9 cellular contexts compared by ENCODE assay signal in genomic region chr18:40935423-40935822, GRCh38.
DNase-seq lines count a peak whose midpoint lies in the region; ATAC-seq and TF ChIP-seq lines count a peak whose summit lies in the region.
"Had no signal": no experiment of that assay in that cellular context is flagged by ENCODE, and none has a peak within 500 bp of the region (broad histone marks: within the 10 kb centered on the region; RNA-seq: fewer than 3 reads in every experiment).

No MANE protein-coding gene starts in this region.

- no peaks in the 10 kb centered on the region for H3K4me1 Mint-ChIP-seq in CD4-positive, alpha-beta T cell (ENCODE audit: low read depth)
- H3K4me1 Mint-ChIP-seq: activated B cell treated with CpG ODN at 0.5 μM for 24 hours had no signal

- H3K4me1 ChIP-seq in DND-41 (ENCODE audit: insufficient read depth, low read length): no peaks in the 10 kb centered on the region
- H3K4me1 ChIP-seq in liver (ENCODE audit: control insufficient read depth in 4 of 4, insufficient read depth in 4 of 4, low read length in 3 of 4): no peaks in the 10 kb centered on the region

- H2AFZ ChIP-seq in DND-41 (ENCODE audit: low read depth, low read length): no peak overlapping the region

- H3K9me3 ChIP-seq in DND-41 (ENCODE audit: insufficient read depth, low read length, severe bottlenecking): no peaks in the 10 kb centered on the region
- no peaks in the 10 kb centered on the region for H3K9me3 ChIP-seq in liver (ENCODE audit: control insufficient read depth in 4 of 4, low read length in 3 of 4)
- no peaks in the 10 kb centered on the region for H3K9me3 ChIP-seq in CD4-positive, alpha-beta T cell (ENCODE audit: control insufficient read depth, low read length)

- DNase-seq in DND-41 (no peak), amniotic epithelial cell (ENCODE audit: low read depth) (peak; percentile 32), NCI-H1417 treated with DMSO at 0.1 percent for 48 hours (lab: John Stamatoyannopoulos, UW) (no peak)
- DNase-seq in stimulated activated CD4-positive, alpha-beta T cell treated with anti-CD3 and anti-CD28 coated beads, Interleukin-15, amount 100 ng/mL, for 24 hours: no peak
- no peak for DNase-seq in CD4-positive, alpha-beta T cell
- DNase-seq: activated B cell treated with CpG ODN at 0.5 μM for 24 hours had no signal

- WGBS in liver: 7% methylated on average over 1 of the region's 1 CpG

- H3K4me3 Mint-ChIP-seq in CD4-positive, alpha-beta T cell: no peak overlapping the region
- H3K4me3 Mint-ChIP-seq: activated B cell treated with CpG ODN at 0.5 μM for 24 hours had no signal

- TF ChIP-seq EP300 in Ishikawa (IDR thresholded peaks at IDR 0.05; ENCODE audit: borderline replicate concordance): no peak

- no peaks in the 10 kb centered on the region for H3K27me3 Mint-ChIP-seq in CD4-positive, alpha-beta T cell
- H3K27me3 Mint-ChIP-seq: activated B cell treated with CpG ODN at 0.5 μM for 24 hours had no signal

- H3K36me3 Mint-ChIP-seq in CD4-positive, alpha-beta T cell (ENCODE audit: low read depth): no peaks in the 10 kb centered on the region

- H3K27me3 ChIP-seq in DND-41 (ENCODE audit: insufficient read depth, low read length, poor library complexity): no peaks in the 10 kb centered on the region
- no peaks in the 10 kb centered on the region for H3K27me3 ChIP-seq in liver (ENCODE audit: control insufficient read depth in 4 of 4, insufficient read depth in 4 of 4, low read length in 3 of 4)
- H3K27me3 ChIP-seq in CD4-positive, alpha-beta T cell (ENCODE audit: control insufficient read depth, insufficient read depth, low read length): no peaks in the 10 kb centered on the region

- no peak overlapping the region for H3K27ac Mint-ChIP-seq in CD4-positive, alpha-beta T cell
- H3K27ac Mint-ChIP-seq: activated B cell treated with CpG ODN at 0.5 μM for 24 hours had no signal

- H3K79me2 ChIP-seq in DND-41 (ENCODE audit: insufficient read depth, low read length): no peaks in the 10 kb centered on the region

- intact Hi-C loops in CD4-positive, alpha-beta T cell (cut with DNase I, micrococcal nuclease): no loop called here

- no peak overlapping the region for H3K4me2 ChIP-seq in DND-41 (ENCODE audit: insufficient read depth, low read length)

- H3K4me3 ChIP-seq in DND-41 (ENCODE audit: low read depth in 1 of 2, low read length in 2 of 2) (no peak overlapping the region), liver (ENCODE audit: low read depth in 1 of 3, low read length in 3 of 3) (no peak overlapping the region)

- no peak overlapping the region for H3K27ac ChIP-seq in DND-41 (ENCODE audit: low read length)
- H3K27ac ChIP-seq in liver (ENCODE audit: low read depth in 1 of 2, low read length in 2 of 2): no peak overlapping the region
- H3K27ac ChIP-seq in CD4-positive, alpha-beta T cell (ENCODE audit: low read depth, low read length): no peak overlapping the region

- H3K9me3 Mint-ChIP-seq in CD4-positive, alpha-beta T cell: peaks cover 11% of the 10 kb centered on the region
- H3K9me3 Mint-ChIP-seq: activated B cell treated with CpG ODN at 0.5 μM for 24 hours had no signal

- H3K36me3 ChIP-seq in DND-41 (ENCODE audit: insufficient read depth, low read length): no peaks in the 10 kb centered on the region
- H3K36me3 ChIP-seq in liver (ENCODE audit: control insufficient read depth in 4 of 4, insufficient read depth in 3 of 4, low read depth in 1 of 4, low read length in 3 of 4): no peaks in the 10 kb centered on the region

- no peaks in the 10 kb centered on the region for H4K20me1 ChIP-seq in DND-41 (ENCODE audit: insufficient read depth, low read length)

- POLR2A ChIA-PET in CD4-positive, alpha-beta T cell (lab: Charles Lee): no interaction called here

- no peak for ATAC-seq in DND-41 (ENCODE audit: insufficient read depth, low read depth)
- no peak for ATAC-seq in CD4-positive, alpha-beta T cell (ENCODE audit: poor library complexity)
- no peak for ATAC-seq in HG02642 (IDR thresholded peaks at IDR 0.05; ENCODE audit: poor library complexity, unreplicated experiment)

- TF ChIP-seq RAD21 in Ishikawa (IDR thresholded peaks at IDR 0.05; ENCODE audit: low read depth): 0 out of 2 replicates have a peak, but pooled peaks have one; percentile 17
- peak; percentile 68 for TF ChIP-seq RAD21 in liver (IDR thresholded peaks at IDR 0.05)

- CTCF ChIA-PET in CD4-positive, alpha-beta T cell (lab: Charles Lee): no interaction called here

- no peak overlapping the region for H3K9ac ChIP-seq in DND-41 (ENCODE audit: low read depth, low read length)
- H3K9ac ChIP-seq in liver (ENCODE audit: low read depth in 1 of 2, low read length in 2 of 2): no peak overlapping the region

- TF ChIP-seq CTCF in DND-41 (IDR thresholded peaks at IDR 0.05; ENCODE audit: borderline replicate concordance, extremely low read depth, low read length, poor library complexity, severe bottlenecking) (peak; percentile 23), liver (IDR thresholded peaks at IDR 0.05; ENCODE audit: low read depth, low read length, missing input control) (peak; percentile 47)
- TF ChIP-seq CTCF in CD4-positive, alpha-beta T cell (IDR thresholded peaks at IDR 0.05): no peak

TF ChIP-seq in Ishikawa, 13 proteins besides CTCF, POLR2A, EP300 and RAD21 (continues in another document):
- TF ChIP-seq CREB1 (IDR thresholded peaks at IDR 0.05; ENCODE audit: low read depth) (no peak), EGR1 (IDR thresholded peaks at IDR 0.05) (no peak), USF1 (IDR thresholded peaks at IDR 0.05) (no peak), MAX (IDR thresholded peaks at IDR 0.05) (no peak), ZBTB7A (IDR thresholded peaks at IDR 0.05; ENCODE audit: low read depth) (no peak), TEAD4 (IDR thresholded peaks at IDR 0.05) (no peak), FOXM1 (IDR thresholded peaks at IDR 0.05; ENCODE audit: borderline replicate concordance, low read depth) (no peak), TCF12 (IDR thresholded peaks at IDR 0.05; ENCODE audit: low read depth) (no peak)

TF ChIP-seq in liver, 16 proteins besides CTCF, POLR2A, EP300 and RAD21:
- TF ChIP-seq NR2F2 (IDR thresholded peaks at IDR 0.05): no peak
- TF ChIP-seq, protein P1, sequence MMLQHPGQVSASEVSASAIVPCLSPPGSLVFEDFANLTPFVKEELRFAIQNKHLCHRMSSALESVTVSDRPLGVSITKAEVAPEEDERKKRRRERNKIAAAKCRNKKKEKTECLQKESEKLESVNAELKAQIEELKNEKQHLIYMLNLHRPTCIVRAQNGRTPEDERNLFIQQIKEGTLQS (IDR thresholded peaks at IDR 0.05): no peak
- TF ChIP-seq ZBTB33 (IDR thresholded peaks at IDR 0.05): no peak
